Comparison of ENCODE assay signal across 8 cellular contexts in the genomic region with DNA sequence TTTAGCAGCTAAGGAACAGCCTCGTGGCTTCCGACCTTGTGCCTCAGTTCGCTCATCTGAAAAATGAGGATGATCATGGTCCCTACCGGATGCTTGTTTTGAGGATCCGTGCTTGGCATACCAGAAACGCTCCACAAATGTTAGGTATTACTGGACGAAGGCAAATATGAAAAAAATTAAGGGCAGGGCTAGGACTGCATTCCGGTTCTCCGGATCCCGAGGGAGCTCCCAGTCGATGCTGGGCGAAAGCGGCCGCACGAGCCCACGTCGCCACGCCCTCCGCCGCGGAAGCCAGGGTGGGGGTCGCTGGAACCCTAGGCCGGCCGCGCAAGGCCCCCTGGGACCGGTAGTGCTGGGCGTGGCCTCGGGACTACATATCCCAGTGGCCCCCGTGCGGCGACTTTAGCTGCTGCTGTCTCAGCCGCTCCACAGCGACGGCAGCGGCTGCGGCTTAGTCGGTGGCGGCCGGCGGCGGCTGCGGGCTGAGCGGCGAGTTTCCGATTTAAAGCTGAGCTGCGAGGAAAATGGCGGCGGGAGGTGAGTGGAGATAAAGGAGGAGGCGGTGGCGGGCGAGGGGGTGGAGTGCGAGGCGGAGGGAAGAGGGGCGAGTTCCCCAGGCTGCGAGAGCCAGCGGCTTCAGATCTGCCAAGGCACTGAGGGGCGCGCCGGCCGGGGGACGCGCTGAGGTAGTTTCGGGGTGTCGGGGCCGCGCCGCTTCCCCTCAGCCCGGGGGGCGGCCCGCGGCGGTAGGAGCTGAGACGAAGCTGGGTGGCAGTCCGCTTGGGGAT. TPM values are rescaled to one million over a fixed set of nuclear protein-coding genes. Genes with fewer than 3 reads are reported as not detected.
DNase-seq lines count a peak whose midpoint lies in the region; ATAC-seq, FAIRE-seq and TF ChIP-seq lines count a peak whose summit lies in the region.

A gene (plus strand): TSS at position 405 of the 788 bp plus-strand sequence. CDS start 120,361 bp downstream, outside the sequence.

- intact Hi-C loops in T-helper 1 cell treated with Interleukin-12 subunit alpha and Interleukin-12 subunit beta and Interleukin-4 antibody, amounts not matched to agents 30 ng/mL and 1 ng/mL, for 36 hours (cut with micrococcal nuclease): loop anchor here (1.0 to 10.0 kb wide), 9 partner anchors 8 to 1773 kb away; a partner anchor contains a TSS
- intact Hi-C loops in left ventricle myocardium superior (cut with micrococcal nuclease) (loop anchor here (10.0 kb wide), 2 partner anchors 73 to 113 kb away; no protein-coding TSS in a partner anchor), prostate gland (cut with DNase I) (loop anchor here (10.0 kb wide), 3 partner anchors 53 to 227 kb away; no protein-coding TSS in a partner anchor)

- H3K4me3 ChIP-seq in prostate gland: peak within 1 kb of the TSS; percentile 85 to 98

- H3K36me3 ChIP-seq in prostate gland: no peaks in the 10 kb centered on the region

- ATAC-seq in HG02840 (IDR thresholded peaks at IDR 0.05; ENCODE audit: low FRiP score, unreplicated experiment) (peak; percentile 68), left ventricle myocardium superior (peak; percentile 98)

- H3K27ac ChIP-seq in prostate gland: peak within 1 kb of the TSS; percentile 88 to 91

- peak; percentile 88 for FAIRE-seq in GM12891 (lab: Jason Lieb, UNC)

- H3K9me3 ChIP-seq in prostate gland: no peaks in the 10 kb centered on the region

- peak; percentile 21 to 80 (median 59) for TF ChIP-seq CTCF in prostate gland (IDR thresholded peaks at IDR 0.05)

- no peaks in the 10 kb centered on the region for H3K27me3 ChIP-seq in prostate gland (replicated peaks; ENCODE audit: insufficient read depth)

- DNase-seq in GM12891 (ENCODE audit: insufficient read length, low spot score) (peak; percentile 68), NCI-H1694 (lab: John Stamatoyannopoulos, UW) (peak; percentile 75), amniotic epithelial cell (ENCODE audit: low read depth) (peak; percentile 88), left ventricle myocardium superior (peak; percentile 99), prostate gland (ENCODE audit: low spot score) (peak; percentile 92), ureter (ENCODE audit: low spot score) (peak; percentile 94)

- no peaks in the 10 kb centered on the region for H3K4me1 ChIP-seq in prostate gland (replicated peaks)

- TF ChIP-seq POLR2A in GM12891 (IDR thresholded peaks at IDR 0.05; ENCODE audit: low read depth, low read length) (peak; percentile 81), prostate gland (IDR thresholded peaks at IDR 0.05) (peak; percentile 92)

- under 1% methylated on average over 69 of the region's 74 CpGs for WGBS in prostate gland

TF ChIP-seq in GM12891, 5 proteins besides CTCF, POLR2A, EP300 and RAD21:
- TF ChIP-seq POU2F2 (IDR thresholded peaks at IDR 0.05; ENCODE audit: low read depth, low read length) (peak; percentile 55; the same call in 1 of the 2 replicates), TAF1 (IDR thresholded peaks at IDR 0.05; ENCODE audit: low read depth, low read length) (peak; percentile 70), SPI1 (IDR thresholded peaks at IDR 0.05; ENCODE audit: low read depth, low read length) (no peak), POLR2AphosphoS5 (IDR thresholded peaks at IDR 0.05; ENCODE audit: low read depth, low read length) (peak; percentile 79), PAX5 (IDR thresholded peaks at IDR 0.05; ENCODE audit: insufficient read depth, low read length, severe bottlenecking) (peak; percentile 29)

RNA-seq across cellular contexts. Expression of the gene that starts here (rescaled TPM):
- 28.9 TPM for polyA plus RNA-seq in GM12891 (2012; ENCODE audit: low read depth, missing spikeins)
- 146 and 151 TPM in 2 replicates for total RNA-seq in T-helper 1 cell treated with Interleukin-12 subunit alpha and Interleukin-12 subunit beta and Interleukin-4 antibody, amounts not matched to agents 30 ng/mL and 1 ng/mL, for 36 hours
- total RNA-seq in left ventricle myocardium superior (23.3 TPM), prostate gland (10 to 100 TPM; 21.6 to 35.6 TPM), ureter (60.0 TPM)

Comparison
In these comparisons a context has a peak if more than half of its experiments do, and no peak if none do; other contexts are left out.
1. Peak in every context shown above with its lines: DNase-seq, ATAC-seq, H3K4me3 ChIP-seq and H3K27ac ChIP-seq.